ENCODE assay signal across 1 cellular context in the genomic region with DNA sequence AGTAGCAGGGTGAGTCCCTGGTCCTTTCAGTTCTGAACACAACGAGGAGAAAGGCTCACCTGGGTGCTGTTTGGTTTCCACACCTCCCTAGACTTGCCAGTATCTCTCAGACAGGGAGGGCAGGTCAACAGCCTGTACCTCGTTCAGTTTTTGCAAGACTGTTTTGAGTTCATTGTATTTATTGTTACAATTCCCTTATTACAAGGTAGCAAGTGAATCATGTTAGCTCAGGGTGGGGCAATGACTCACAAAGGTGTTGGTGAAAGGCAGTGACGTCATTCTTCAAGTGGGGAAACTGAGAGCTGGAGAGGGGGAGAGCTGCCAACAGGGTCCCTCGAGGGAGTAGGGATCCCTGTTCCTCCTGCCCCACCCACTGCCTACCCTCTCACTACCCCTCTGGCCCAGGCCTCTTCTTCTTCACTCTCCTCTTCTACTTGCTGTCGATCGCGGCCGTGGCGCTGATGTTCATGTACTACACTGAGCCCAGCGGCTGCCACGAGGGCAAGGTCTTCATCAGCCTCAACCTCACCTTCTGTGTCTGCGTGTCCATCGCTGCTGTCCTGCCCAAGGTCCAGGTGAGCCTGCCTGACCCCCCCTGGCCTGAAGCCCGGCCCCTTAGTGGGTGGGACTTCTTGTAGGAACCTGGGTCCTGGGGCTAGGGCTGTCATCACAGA.
A peak's percentile ranks its signal among the peaks of the same experiment; 100 is the strongest.
TF ChIP-seq lines count a peak whose summit lies in the region.

No MANE protein-coding gene starts in this region.

TF ChIP-seq in HCT116, 20 proteins besides CTCF, POLR2A, EP300 and RAD21:
- TF ChIP-seq FOSL1 (IDR thresholded peaks at IDR 0.05; ENCODE audit: low read depth) (peak; percentile 78), ZNF274 (IDR thresholded peaks at IDR 0.05; ENCODE audit: low read depth, low read length) (no peak), JUND (IDR thresholded peaks at IDR 0.05) (peak; percentile 60)
TF ChIP-seq in HCT116: peak in this region for 2.
